8 cellular contexts compared by ENCODE assay signal in genomic region chr13:113758651-113759524, GRCh38. TPM values are rescaled to one million over a fixed set of nuclear protein-coding genes. Genes with fewer than 3 reads are reported as not detected.
DNase-seq lines count a peak whose midpoint lies in the region; ATAC-seq and TF ChIP-seq lines count a peak whose summit lies in the region.

TSS of gene TMEM255B (plus strand) at chr13:113759226. CDS start at chr13:113759270, 44 bp downstream.

- peaks cover 15% of the 10 kb centered on the region for H3K4me1 ChIP-seq in CD8-positive, alpha-beta memory T cell (ENCODE audit: insufficient read depth, low read length)
- peaks cover 13% of the 10 kb centered on the region for H3K4me1 ChIP-seq in osteoblast (ENCODE audit: insufficient read depth, low read length)

- ATAC-seq in GM21515 (IDR thresholded peaks at IDR 0.05; ENCODE audit: unreplicated experiment) = peak; percentile 89

- no peaks in the 10 kb centered on the region for H3K9me3 ChIP-seq in CD8-positive, alpha-beta memory T cell (ENCODE audit: low read length)
- H3K9me3 ChIP-seq in osteoblast (ENCODE audit: low read depth, low read length) = no peaks in the 10 kb centered on the region

- peaks cover 8 to 14% (median 13%) of the 10 kb centered on the region in 3 donors for H3K4me1 Mint-ChIP-seq in CD8-positive, alpha-beta memory T cell
- peaks cover 15% of the 10 kb centered on the region for H3K4me1 Mint-ChIP-seq in activated naive CD8-positive, alpha-beta T cell (ENCODE audit: low read depth)
- peaks cover 7% of the 10 kb centered on the region for H3K4me1 Mint-ChIP-seq in glutamatergic neuron (ENCODE audit: low read depth, unreplicated experiment)

- peaks cover 0 to 3% (median 0%) of the 10 kb centered on the region in 3 donors for H3K36me3 Mint-ChIP-seq in CD8-positive, alpha-beta memory T cell
- H3K36me3 Mint-ChIP-seq in activated naive CD8-positive, alpha-beta T cell = peaks cover 2% of the 10 kb centered on the region
- no peaks in the 10 kb centered on the region for H3K36me3 Mint-ChIP-seq in glutamatergic neuron (ENCODE audit: unreplicated experiment)

- peaks cover 49 to 70% of the 10 kb centered on the region in 2 donors for H3K27me3 Mint-ChIP-seq in CD8-positive, alpha-beta memory T cell
- peaks cover 40% of the 10 kb centered on the region for H3K27me3 Mint-ChIP-seq in activated naive CD8-positive, alpha-beta T cell
- peaks cover 12% of the 10 kb centered on the region for H3K27me3 Mint-ChIP-seq in glutamatergic neuron (ENCODE audit: unreplicated experiment)

- DNase-seq in CD8-positive, alpha-beta memory T cell = peak; percentile 48 to 75 (median 65)
- DNase-seq in LHCN-M2 (ENCODE audit: low read depth) = peak; percentile 55
- DNase-seq in SKM-1 (lab: John Stamatoyannopoulos, UW; ENCODE audit: unreplicated experiment) = peak; percentile 93
- DNase-seq in glutamatergic neuron = peak; percentile 89
- DNase-seq in osteoblast (ENCODE audit: insufficient read length, low spot score, missing footprints) = peak; percentile 98

- TF ChIP-seq CTCF in glutamatergic neuron (IDR thresholded peaks at IDR 0.05; ENCODE audit: partially characterized antibody, unreplicated experiment) (no peak), osteoblast (IDR thresholded peaks at IDR 0.05; ENCODE audit: extremely low read depth, low read depth, low read length) (no peak)

- peak within 1 kb of the TSS; percentile 82 for H2AFZ ChIP-seq in osteoblast (ENCODE audit: low read length)

- H3K4me2 ChIP-seq in osteoblast (ENCODE audit: insufficient read depth, low read length) = peak within 1 kb of the TSS; percentile 83

- CTCF ChIA-PET in CD8-positive, alpha-beta memory T cell (lab: Charles Lee) = no interaction called here

- peak within 1 kb of the TSS; percentile 84 to 93 (median 88) for H3K4me3 Mint-ChIP-seq in CD8-positive, alpha-beta memory T cell
- H3K4me3 Mint-ChIP-seq in activated naive CD8-positive, alpha-beta T cell = peak within 1 kb of the TSS; percentile 87
- peak within 1 kb of the TSS; percentile 99 for H3K4me3 Mint-ChIP-seq in glutamatergic neuron (ENCODE audit: unreplicated experiment)

- H3K4me3 ChIP-seq in CD8-positive, alpha-beta memory T cell (ENCODE audit: low read length) = peak within 1 kb of the TSS; percentile 65
- H3K4me3 ChIP-seq in osteoblast (ENCODE audit: insufficient read depth, low read length) = peak within 1 kb of the TSS; percentile 75

- H3K27me3 ChIP-seq in CD8-positive, alpha-beta memory T cell (ENCODE audit: insufficient read depth, low read length, poor library complexity, severe bottlenecking) = peaks cover 40% of the 10 kb centered on the region
- peaks cover 33% of the 10 kb centered on the region for H3K27me3 ChIP-seq in osteoblast (ENCODE audit: insufficient read depth, low read length)

- H3K27ac ChIP-seq in CD8-positive, alpha-beta memory T cell (ENCODE audit: low read depth, low read length) = no peak within 1 kb of the TSS
- H3K27ac ChIP-seq in osteoblast (ENCODE audit: low read depth, low read length) (no peak within 1 kb of the TSS), temporal lobe (ENCODE audit: low read depth, low read length) (peak within 1 kb of the TSS; percentile 54)

- H4K20me1 ChIP-seq in osteoblast (ENCODE audit: insufficient read depth, low read length) = peaks cover 2% of the 10 kb centered on the region

- POLR2A ChIA-PET in CD8-positive, alpha-beta memory T cell (lab: Charles Lee) = no interaction called here

- H3K79me2 ChIP-seq in osteoblast (ENCODE audit: insufficient read depth, low read length) = no peaks in the 10 kb centered on the region

- no peaks in the 10 kb centered on the region for H3K36me3 ChIP-seq in CD8-positive, alpha-beta memory T cell (ENCODE audit: insufficient read depth, low read length)
- H3K36me3 ChIP-seq in osteoblast (ENCODE audit: insufficient read depth, low read length) = no peaks in the 10 kb centered on the region

- H3K27ac Mint-ChIP-seq in CD8-positive, alpha-beta memory T cell = peak within 1 kb of the TSS in 3 of 8 donors; percentile 31 to 81 (median 38)
- H3K27ac Mint-ChIP-seq in activated naive CD8-positive, alpha-beta T cell = no peak within 1 kb of the TSS
- H3K27ac Mint-ChIP-seq in glutamatergic neuron (ENCODE audit: unreplicated experiment) = peak within 1 kb of the TSS; percentile 78

- peaks cover 0 to 2% (median 0%) of the 10 kb centered on the region in 5 donors for H3K9me3 Mint-ChIP-seq in CD8-positive, alpha-beta memory T cell
- H3K9me3 Mint-ChIP-seq in activated naive CD8-positive, alpha-beta T cell (ENCODE audit: low read depth) = no peaks in the 10 kb centered on the region
- peaks cover 2% of the 10 kb centered on the region for H3K9me3 Mint-ChIP-seq in glutamatergic neuron (ENCODE audit: unreplicated experiment)

RNA-seq across cellular contexts. Expression of gene TMEM255B, which starts in this region (rescaled TPM):
- total RNA-seq in CD8-positive, alpha-beta memory T cell = under 1 TPM; 0.57 to 0.69 TPM
- not detected for polyA plus RNA-seq in CD8-positive, alpha-beta memory T cell
- total RNA-seq in LHCN-M2 (2014; rRNA removed) (7.4 and 9.1 TPM in 2 replicates), glutamatergic neuron (ENCODE audit: unreplicated experiment) (13.8 TPM), osteoblast (1.8 and 2.9 TPM in 2 replicates), temporal lobe (under 0.01 TPM)
- polyA plus RNA-seq in LHCN-M2 (2012) = 17.1 TPM

Comparison
In these comparisons a context has a peak if more than half of its experiments do, and no peak if none do; other contexts are left out.
1. Peak in DNase-seq and H3K4me3 ChIP-seq in CD8-positive, alpha-beta memory T cell; RNA of the gene not detected or under 1 TPM.